Comparison of ENCODE assay signal across 26 cellular contexts in the genomic region with DNA sequence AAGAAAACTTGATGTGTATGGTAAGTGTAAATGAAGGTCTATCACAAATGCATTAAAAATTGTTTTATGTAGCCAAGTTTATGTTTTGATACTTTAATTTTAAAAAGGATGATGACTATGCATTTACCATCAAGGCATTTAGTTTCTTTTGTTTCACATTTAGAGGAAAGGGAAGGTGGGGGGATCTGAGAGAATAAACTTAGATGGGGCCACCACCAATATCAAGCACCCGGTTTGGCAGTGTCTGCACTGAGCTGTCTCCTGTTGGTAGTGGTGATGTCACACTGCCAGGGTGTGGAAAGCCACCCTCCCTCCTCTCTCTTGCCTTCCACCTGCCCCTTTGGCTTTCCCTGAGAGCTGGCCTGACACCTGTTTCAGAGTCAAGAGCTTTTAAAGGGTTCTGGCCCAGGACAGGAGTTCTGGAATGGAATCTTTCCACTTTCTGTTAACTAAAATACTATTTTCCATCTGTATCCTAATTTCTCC. TPM values are rescaled to one million over a fixed set of nuclear protein-coding genes. Genes with fewer than 3 reads are reported as not detected.
A peak's percentile ranks its signal among the peaks of the same experiment; 100 is the strongest.
DNase-seq lines count a peak whose midpoint lies in the region; ATAC-seq, FAIRE-seq and TF ChIP-seq lines count a peak whose summit lies in the region.
"Had no signal": no experiment of that assay in that cellular context is flagged by ENCODE, and none has a peak within 500 bp of the region (broad histone marks: within the 10 kb centered on the region; RNA-seq: fewer than 3 reads in every experiment).

No MANE protein-coding gene starts in this region.

- POLR2A ChIA-PET in activated CD4-positive, alpha-beta T cell treated with anti-CD3 and anti-CD28 coated beads for 36 hours (lab: Charles Lee), result interaction anchor here (1.0 kb wide), 1 partner anchor 14 kb away, joined by 3 read pairs; a partner anchor contains a TSS

- TF ChIP-seq POLR2A in GM12891 (IDR thresholded peaks at IDR 0.05; ENCODE audit: low read depth, low read length), result 0 out of 2 replicates have a peak, but pooled peaks have one; percentile 43

- TF ChIP-seq CTCF in astrocyte (IDR thresholded peaks at IDR 0.05; ENCODE audit: insufficient read depth, low read depth, low read length) (no peak), neural progenitor cell (IDR thresholded peaks at IDR 0.05) (no peak)

- peaks cover 22% of the 10 kb centered on the region for H3K4me1 Mint-ChIP-seq in activated CD4-positive, alpha-beta T cell treated with anti-CD3 and anti-CD28 coated beads for 36 hours
- H3K4me1 Mint-ChIP-seq in astrocyte (ENCODE audit: low read depth, unreplicated experiment) (peaks cover 10% of the 10 kb centered on the region), neural progenitor cell (peaks cover 29% of the 10 kb centered on the region)

- H3K27ac ChIP-seq in astrocyte (ENCODE audit: low read depth, low read length) (no peak overlapping the region), neural progenitor cell (no peak overlapping the region)
- H3K27ac ChIP-seq: coronary artery, epithelial cell of prostate, gastrocnemius medialis, Peyer's patch, SK-N-MC, tibial nerve had no signal

- H3F3A ChIP-seq in neural progenitor cell (ENCODE audit: low read depth), result peaks cover 12% of the 10 kb centered on the region

- no peak overlapping the region for H3K9ac ChIP-seq in astrocyte (ENCODE audit: low read length)
- no peak overlapping the region for H3K9ac ChIP-seq in neural progenitor cell

- H3K4me3 ChIP-seq in astrocyte (ENCODE audit: insufficient read depth, low read depth, low read length), result no peak overlapping the region
- no peak overlapping the region for H3K4me3 ChIP-seq in neural progenitor cell
- H3K4me3 ChIP-seq: coronary artery, gastrocnemius medialis, Peyer's patch, SK-N-MC, tibial nerve had no signal

- H4K20me1 ChIP-seq in astrocyte (ENCODE audit: insufficient read depth, low read length) (peaks cover 3% of the 10 kb centered on the region), neural progenitor cell (ENCODE audit: low read depth) (no peaks in the 10 kb centered on the region)

- H3K27me3 Mint-ChIP-seq in activated CD4-positive, alpha-beta T cell treated with anti-CD3 and anti-CD28 coated beads for 36 hours, result no peaks in the 10 kb centered on the region
- H3K27me3 Mint-ChIP-seq in astrocyte (ENCODE audit: low read depth, unreplicated experiment) (peaks cover 17% of the 10 kb centered on the region), neural progenitor cell (ENCODE audit: insufficient read depth, low read depth) (peaks cover 9% of the 10 kb centered on the region)

- DNase-seq in activated CD4-positive, alpha-beta T cell treated with anti-CD3 and anti-CD28 coated beads for 36 hours, result no peak
- no peak for DNase-seq in activated CD4-positive, alpha-beta T cell treated with anti-CD3 and anti-CD28 coated beads, Interleukin-2, amount 50 U/mL, for 4 hours
- DNase-seq in GM12891 (ENCODE audit: insufficient read length, low spot score), result no peak
- DNase-seq in astrocyte (ENCODE audit: low read depth), result no peak
- DNase-seq in neural progenitor cell (ENCODE audit: low spot score), result no peak
- DNase-seq in glomerular visceral epithelial cell (ENCODE audit: extremely low spot score), result no peak
- DNase-seq in DMS79 (lab: John Stamatoyannopoulos, UW), result no peak
- DNase-seq: ACHN; activated CD4-positive, CD25-positive, alpha-beta regulatory T cell treated with anti-CD3 and anti-CD28 coated beads, Interleukin-2, amount 50 U/mL, for 72 hours; activated CD8-positive, alpha-beta memory T cell treated with anti-CD3 and anti-CD28 coated beads, Interleukin-2, amount 50 U/mL, for 4 hours; CD4-positive, alpha-beta memory T cell; EL; gastrocnemius medialis; HCEC 1CT; left colon; NCI-H2029; Peyer's patch; right cardiac atrium; stimulated activated CD4-positive, alpha-beta T cell treated with anti-CD3 and anti-CD28 coated beads, Interleukin-15, amount 100 ng/mL, for 24 hours; stimulated activated naive B cell treated with anti-CD40 and anti-IgM and Interleukin-4, amounts not matched to agents 10 μg/mL and 1 μg/mL and 100 μg/mL, for 72 hours had no signal

- ATAC-seq in activated CD4-positive, alpha-beta T cell treated with anti-CD3 and anti-CD28 coated beads for 36 hours, result peak; percentile 72
- ATAC-seq in HG02588 (IDR thresholded peaks at IDR 0.05; ENCODE audit: unreplicated experiment), result no peak
- ATAC-seq: gastrocnemius medialis; left colon; stimulated activated naive B cell treated with anti-CD40 and anti-IgM and Interleukin-4, amounts not matched to agents 10 μg/mL and 1 μg/mL and 100 μg/mL, for 72 hours had no signal

- peak overlapping the region; percentile 49 for H3K27ac Mint-ChIP-seq in activated CD4-positive, alpha-beta T cell treated with anti-CD3 and anti-CD28 coated beads for 36 hours
- H3K27ac Mint-ChIP-seq in astrocyte (ENCODE audit: unreplicated experiment), result peak overlapping the region; percentile 13
- H3K27ac Mint-ChIP-seq in neural progenitor cell, result no peak overlapping the region
- H3K27ac Mint-ChIP-seq: brain; stimulated activated naive B cell treated with anti-CD40 and anti-IgM and Interleukin-4, amounts not matched to agents 10 μg/mL and 1 μg/mL and 100 μg/mL, for 72 hours had no signal

- peaks cover 41% of the 10 kb centered on the region for H3K36me3 Mint-ChIP-seq in activated CD4-positive, alpha-beta T cell treated with anti-CD3 and anti-CD28 coated beads for 36 hours (ENCODE audit: low read depth)
- H3K36me3 Mint-ChIP-seq in astrocyte (ENCODE audit: low read depth, unreplicated experiment), result peaks cover 27% of the 10 kb centered on the region
- H3K36me3 Mint-ChIP-seq in neural progenitor cell, result peaks cover 38% of the 10 kb centered on the region
- H3K36me3 Mint-ChIP-seq: CD4-positive, alpha-beta memory T cell had no signal

- no peaks in the 10 kb centered on the region for H3K9me3 Mint-ChIP-seq in activated CD4-positive, alpha-beta T cell treated with anti-CD3 and anti-CD28 coated beads for 36 hours (ENCODE audit: low read depth)
- no peaks in the 10 kb centered on the region for H3K9me3 Mint-ChIP-seq in astrocyte (ENCODE audit: unreplicated experiment)
- H3K9me3 Mint-ChIP-seq in neural progenitor cell, result peaks cover 3% of the 10 kb centered on the region
- H3K9me3 Mint-ChIP-seq: brain; CD4-positive, alpha-beta memory T cell; stimulated activated naive B cell treated with anti-CD40 and anti-IgM and Interleukin-4, amounts not matched to agents 10 μg/mL and 1 μg/mL and 100 μg/mL, for 72 hours had no signal

- intact Hi-C loops in activated CD4-positive, alpha-beta T cell treated with anti-CD3 and anti-CD28 coated beads for 36 hours (cut with DNase I, micrococcal nuclease), result no loop called here

- H3K9me3 ChIP-seq in astrocyte (ENCODE audit: insufficient read depth, low read depth, low read length), result no peaks in the 10 kb centered on the region
- H3K9me3 ChIP-seq in neural progenitor cell (ENCODE audit: low read depth), result no peaks in the 10 kb centered on the region
- H3K9me3 ChIP-seq: gastrocnemius medialis, Peyer's patch, tibial nerve had no signal

- H3K4me2 ChIP-seq in astrocyte (ENCODE audit: low read length), result no peak overlapping the region
- H3K4me2 ChIP-seq in neural progenitor cell, result peak overlapping the region; percentile 28

- no peak for FAIRE-seq in GM12891 (lab: Jason Lieb, UNC)
- FAIRE-seq in astrocyte (lab: Jason Lieb, UNC), result no peak

- H3K36me3 ChIP-seq in astrocyte (ENCODE audit: insufficient read depth, low read length) (peaks cover 2% of the 10 kb centered on the region), neural progenitor cell (no peaks in the 10 kb centered on the region)

- H2AFZ ChIP-seq in astrocyte (ENCODE audit: low read depth, low read length) (no peak overlapping the region), neural progenitor cell (replicated peaks) (no peak overlapping the region)

- no peak overlapping the region for H3K4me3 Mint-ChIP-seq in activated CD4-positive, alpha-beta T cell treated with anti-CD3 and anti-CD28 coated beads for 36 hours
- H3K4me3 Mint-ChIP-seq in astrocyte (ENCODE audit: unreplicated experiment) (no peak overlapping the region), neural progenitor cell (no peak overlapping the region)
- H3K4me3 Mint-ChIP-seq: brain; CD4-positive, alpha-beta memory T cell; stimulated activated naive B cell treated with anti-CD40 and anti-IgM and Interleukin-4, amounts not matched to agents 10 μg/mL and 1 μg/mL and 100 μg/mL, for 72 hours had no signal

- no peaks in the 10 kb centered on the region for H3K79me2 ChIP-seq in astrocyte (ENCODE audit: insufficient read depth, low read length)
- no peaks in the 10 kb centered on the region for H3K79me2 ChIP-seq in neural progenitor cell (ENCODE audit: low read depth)

- H3K4me1 ChIP-seq in astrocyte (ENCODE audit: insufficient read depth, low read length) (no peaks in the 10 kb centered on the region), neural progenitor cell (peaks cover 27% of the 10 kb centered on the region)
- H3K4me1 ChIP-seq: gastrocnemius medialis, Peyer's patch, tibial nerve had no signal

- CTCF ChIA-PET in activated CD4-positive, alpha-beta T cell treated with anti-CD3 and anti-CD28 coated beads for 36 hours (lab: Charles Lee), result interaction anchor here (1.5 kb wide), 1 partner anchor 144 kb away, joined by 7 read pairs; no protein-coding TSS in a partner anchor

- H3K27me3 ChIP-seq in astrocyte (ENCODE audit: insufficient read depth, low read length) (peaks cover 3% of the 10 kb centered on the region), neural progenitor cell (no peaks in the 10 kb centered on the region)
- H3K27me3 ChIP-seq: Peyer's patch, tibial nerve had no signal

TF ChIP-seq in GM12891, 5 proteins besides CTCF, POLR2A, EP300 and RAD21:
- TF ChIP-seq SPI1 (IDR thresholded peaks at IDR 0.05; ENCODE audit: low read depth, low read length) (no peak), PAX5 (IDR thresholded peaks at IDR 0.05; ENCODE audit: insufficient read depth, low read length, severe bottlenecking) (no peak), TAF1 (IDR thresholded peaks at IDR 0.05; ENCODE audit: low read depth, low read length) (no peak), POU2F2 (IDR thresholded peaks at IDR 0.05; ENCODE audit: low read depth, low read length) (no peak), POLR2AphosphoS5 (IDR thresholded peaks at IDR 0.05; ENCODE audit: low read depth, low read length) (no peak)

RNA-seq across cellular contexts. Expression of a gene that starts 13.3 kb away (rescaled TPM):
- 10 to 100 TPM; 40.3 to 44.9 TPM for total RNA-seq in activated CD4-positive, alpha-beta T cell treated with anti-CD3 and anti-CD28 coated beads for 36 hours
- polyA plus RNA-seq in GM12891 (2012; ENCODE audit: low read depth, missing spikeins), result 19.7 TPM
- total RNA-seq in astrocyte, result 72.5 and 87.6 TPM in 2 replicates
- total RNA-seq in neural progenitor cell (ENCODE audit: low replicate concordance), result 7.2 and 7.8 TPM in 2 replicates
